Comparison of ENCODE assay signal across 27 cellular contexts in the genomic region with DNA sequence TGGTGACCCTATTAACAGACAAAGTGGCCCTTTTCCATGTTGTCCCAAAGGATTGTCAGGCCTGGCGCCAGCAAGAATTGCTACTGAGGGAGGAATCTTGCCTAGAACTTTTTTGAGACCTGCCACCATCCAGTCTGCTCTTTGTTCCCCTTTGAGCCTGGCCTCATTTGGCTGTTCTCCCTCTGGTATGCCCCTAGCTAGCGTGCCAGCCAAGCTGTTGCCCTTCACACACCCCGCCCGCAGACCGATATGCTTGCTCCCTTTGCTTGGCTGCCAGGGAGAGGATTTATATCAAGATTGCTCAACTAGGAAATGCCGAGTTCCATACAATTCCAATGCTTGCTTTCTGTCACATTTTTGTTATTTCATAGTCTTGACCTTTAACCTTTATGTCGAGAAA. TPM values are rescaled to one million over a fixed set of nuclear protein-coding genes. Genes with fewer than 3 reads are reported as not detected.
"Had no signal": no experiment of that assay in that cellular context is flagged by ENCODE, and none has a peak within 500 bp of the region (broad histone marks: within the 10 kb centered on the region; RNA-seq: fewer than 3 reads in every experiment).

No MANE protein-coding gene starts in this region.

- H3K27me3 ChIP-seq: cardiac muscle cell had no signal

- H3K36me3 ChIP-seq: cardiac muscle cell had no signal

- DNase-seq: activated B cell treated with CpG ODN at 0.5 μM for 24 hours; activated CD4-positive, alpha-beta memory T cell treated with anti-CD3 and anti-CD28 coated beads for 36 hours; activated CD4-positive, alpha-beta T cell treated with anti-CD3 and anti-CD28 coated beads for 4 hours; activated CD4-positive, alpha-beta T cell treated with anti-CD3 and anti-CD28 coated beads, Interleukin-2, amount 50 U/mL, for 1 hour; activated CD4-positive, CD25-positive, alpha-beta regulatory T cell treated with anti-CD3 and anti-CD28 coated beads, Interleukin-2, amount 50 U/mL, for 72 hours; activated CD8-positive, alpha-beta memory T cell treated with anti-CD3 and anti-CD28 coated beads, Interleukin-2, amount 50 U/mL, for 4 hours; activated effector memory CD4-positive, alpha-beta T cell treated with Interleukin-2 at 50 U/mL for 16 hours; activated naive CD4-positive, alpha-beta T cell treated with anti-CD3 and anti-CD28 coated beads, Interleukin-2, amount 10 ng/mL, durations not matched to agents 7 days and 5 days; activated naive CD8-positive, alpha-beta T cell treated with anti-CD3 and anti-CD28 coated beads, Interleukin-2, amount 50 U/mL, for 24 hours; activated T-cell treated with anti-CD3 and anti-CD28 coated beads for 4 hours; activated T-cell treated with anti-CD3 and anti-CD28 coated beads, Interleukin-2, amount 50 U/mL, for 4 hours; MM.1S; MV-4-11; NCI-H1092; NCI-H1436 treated with DMSO at 0.1 percent for 48 hours; NCI-H1694 treated with DMSO at 0.1 percent for 48 hours; NCI-H2029; NCI-H345; SW 1271; T-helper 1 cell; T-helper 2 cell; T-helper 9 cell had no signal

- ATAC-seq: activated naive CD8-positive, alpha-beta T cell treated with anti-CD3 and anti-CD28 coated beads, Interleukin-2, amount 50 U/mL, for 24 hours; activated T-cell treated with anti-CD3 and anti-CD28 coated beads, Interleukin-2, amount 50 U/mL, for 4 hours; Panc1 had no signal

- H3K27ac ChIP-seq: cardiac muscle cell, KMS-11, VCaP had no signal

- H3K4me3 ChIP-seq: cardiac muscle cell had no signal

RNA-seq across cellular contexts. Expression of gene IGSF1, which starts 24.4 kb away (rescaled TPM):
- total RNA-seq: activated B cell treated with CpG ODN at 0.5 μM for 24 hours; activated CD4-positive, alpha-beta memory T cell treated with anti-CD3 and anti-CD28 coated beads for 36 hours; activated T-cell treated with anti-CD3 and anti-CD28 coated beads, Interleukin-2, amount 50 U/mL, for 4 hours; LHCN-M2 had no signal
